ENCODE assay signal across 11 cellular contexts in genomic region chr1:181936269-181936668, GRCh38.
DNase-seq lines count a peak whose midpoint lies in the region; ATAC-seq and TF ChIP-seq lines count a peak whose summit lies in the region.
"Had no signal": no experiment of that assay in that cellular context is flagged by ENCODE, and none has a peak within 500 bp of the region (broad histone marks: within the 10 kb centered on the region; RNA-seq: fewer than 3 reads in every experiment).

No MANE protein-coding gene starts in this region.

- peaks cover 0 to 12% of the 10 kb centered on the region in 2 donors for H3K27me3 Mint-ChIP-seq in natural killer cell treated with Interleukin-12 subunit alpha and Interleukin-12 subunit beta and Interleukin-15 and Interleukin-18, amount 100 ng/mL, for 72 hours
- H3K27me3 Mint-ChIP-seq in natural killer cell (ENCODE audit: low read depth in 2 of 2) (no peaks in the 10 kb centered on the region), GM23338 (ENCODE audit: insufficient read depth, low read depth, poor library complexity) (no peaks in the 10 kb centered on the region), WTC11 (ENCODE audit: low read depth) (no peaks in the 10 kb centered on the region)

- POLR2A ChIA-PET in PC-9 (lab: Charles Lee; ENCODE audit: unreplicated experiment): no interaction called here
- POLR2A ChIA-PET in WTC11 (lab: Charles Lee): interaction anchor here (1.2 kb wide), 1 partner anchor 145 kb away, joined by 3 read pairs; no protein-coding TSS in a partner anchor

- DNase-seq in natural killer cell treated with Interleukin-12 subunit alpha and Interleukin-12 subunit beta and Interleukin-15 and Interleukin-18, amount 100 ng/mL, for 72 hours (ENCODE audit: low spot score): no peak
- DNase-seq in natural killer cell (no peak), GM23338 (ENCODE audit: low spot score) (no peak), aorta (no peak), COR-L47 (lab: John Stamatoyannopoulos, UW) (no peak), PC-9 (no peak), WTC11 (ENCODE audit: low spot score) (no peak)

- H3K27me3 ChIP-seq in GM23338 (ENCODE audit: insufficient read depth) (no peaks in the 10 kb centered on the region), aorta (ENCODE audit: control insufficient read depth in 1 of 2, insufficient read depth in 2 of 2, low read length in 1 of 2) (no peaks in the 10 kb centered on the region), PC-9 (ENCODE audit: insufficient read depth, low read depth) (no peaks in the 10 kb centered on the region; the same call in 1 of the 2 replicates)
- H3K27me3 ChIP-seq: BLaER1 had no signal

- H3K36me3 ChIP-seq in GM23338 (ENCODE audit: insufficient read depth) (no peaks in the 10 kb centered on the region), aorta (ENCODE audit: control insufficient read depth in 1 of 2, insufficient read depth in 2 of 2, low read length in 1 of 2) (no peaks in the 10 kb centered on the region), PC-9 (ENCODE audit: low read depth) (no peaks in the 10 kb centered on the region)
- H3K36me3 ChIP-seq: BLaER1, heart left ventricle had no signal

- no peaks in the 10 kb centered on the region for H3K9me3 Mint-ChIP-seq in natural killer cell treated with Interleukin-12 subunit alpha and Interleukin-12 subunit beta and Interleukin-15 and Interleukin-18, amount 100 ng/mL, for 72 hours
- no peaks in the 10 kb centered on the region for H3K9me3 Mint-ChIP-seq in natural killer cell
- no peaks in the 10 kb centered on the region for H3K9me3 Mint-ChIP-seq in GM23338
- no peaks in the 10 kb centered on the region for H3K9me3 Mint-ChIP-seq in WTC11

- H3K79me2 ChIP-seq in GM23338 (replicated peaks; ENCODE audit: insufficient read depth) (no peaks in the 10 kb centered on the region), PC-9 (ENCODE audit: low read depth) (no peaks in the 10 kb centered on the region)

- no peaks in the 10 kb centered on the region for H3K36me3 Mint-ChIP-seq in natural killer cell treated with Interleukin-12 subunit alpha and Interleukin-12 subunit beta and Interleukin-15 and Interleukin-18, amount 100 ng/mL, for 72 hours
- no peaks in the 10 kb centered on the region for H3K36me3 Mint-ChIP-seq in natural killer cell
- H3K36me3 Mint-ChIP-seq in GM23338 (ENCODE audit: low read depth): no peaks in the 10 kb centered on the region
- no peaks in the 10 kb centered on the region for H3K36me3 Mint-ChIP-seq in WTC11

- peaks cover 2% of the 10 kb centered on the region for H3K9me3 ChIP-seq in aorta (ENCODE audit: control insufficient read depth, low read length)
- H3K9me3 ChIP-seq in PC-9 (ENCODE audit: insufficient read depth, low read depth): no peaks in the 10 kb centered on the region
- H3K9me3 ChIP-seq: BLaER1, heart left ventricle had no signal

- WGBS in aorta, 2 donors: 92 to 97% methylated on average over 2 of the region's 2 CpGs

- H3K4me3 ChIP-seq in GM23338: no peak overlapping the region
- H3K4me3 ChIP-seq in aorta (ENCODE audit: low read length in 2 of 2): no peak overlapping the region
- no peak overlapping the region for H3K4me3 ChIP-seq in PC-9
- H3K4me3 ChIP-seq: BLaER1, heart left ventricle, skin epidermis had no signal

- H3K27ac Mint-ChIP-seq in natural killer cell treated with Interleukin-12 subunit alpha and Interleukin-12 subunit beta and Interleukin-15 and Interleukin-18, amount 100 ng/mL, for 72 hours: no peak overlapping the region
- H3K27ac Mint-ChIP-seq in natural killer cell (no peak overlapping the region), GM23338 (no peak overlapping the region), WTC11 (no peak overlapping the region)

- TF ChIP-seq CTCF in natural killer cell (IDR thresholded peaks at IDR 0.05): no peak
- TF ChIP-seq CTCF in GM23338 (conservative IDR thresholded peaks at IDR 0.05; ENCODE audit: low read depth in 2 of 2): no peak
- TF ChIP-seq CTCF in PC-9 (conservative IDR thresholded peaks at IDR 0.05): no peak
- no peak for TF ChIP-seq CTCF in WTC11 (IDR thresholded peaks at IDR 0.05)

- H3F3A ChIP-seq in GM23338 (replicated peaks; ENCODE audit: low read depth): no peaks in the 10 kb centered on the region
- no peaks in the 10 kb centered on the region for H3F3A ChIP-seq in PC-9 (ENCODE audit: insufficient read depth, low read depth)

- BruUV-seq in PC-9 (replicated peaks; lab: Mats Ljungman, UMichigan): no TSS peak

- no peak overlapping the region for H3K27ac ChIP-seq in GM23338 (ENCODE audit: low read depth)
- no peak overlapping the region for H3K27ac ChIP-seq in aorta (ENCODE audit: low read depth in 1 of 2, low read length in 2 of 2)
- H3K27ac ChIP-seq in PC-9: no peak overlapping the region
- H3K27ac ChIP-seq: BLaER1, heart left ventricle, skin epidermis had no signal

- H3K9me2 ChIP-seq in GM23338 (ENCODE audit: insufficient read depth): peaks cover 8% of the 10 kb centered on the region
- H3K9me2 ChIP-seq in PC-9 (ENCODE audit: insufficient read depth): no peaks in the 10 kb centered on the region

- no peak overlapping the region for H3K4me2 ChIP-seq in GM23338
- H3K4me2 ChIP-seq in PC-9: no peak overlapping the region

- H2AFZ ChIP-seq in GM23338 (peak overlapping the region; percentile 82; the same call in 1 of the 2 replicates), PC-9 (no peak overlapping the region)

- H3K4me1 Mint-ChIP-seq in natural killer cell treated with Interleukin-12 subunit alpha and Interleukin-12 subunit beta and Interleukin-15 and Interleukin-18, amount 100 ng/mL, for 72 hours (ENCODE audit: low read depth in 2 of 2): no peaks in the 10 kb centered on the region
- no peaks in the 10 kb centered on the region for H3K4me1 Mint-ChIP-seq in natural killer cell
- no peaks in the 10 kb centered on the region for H3K4me1 Mint-ChIP-seq in GM23338
- no peaks in the 10 kb centered on the region for H3K4me1 Mint-ChIP-seq in WTC11

- ATAC-seq in natural killer cell treated with Interleukin-12 subunit alpha and Interleukin-12 subunit beta and Interleukin-15 and Interleukin-18, amount 100 ng/mL, for 72 hours: peak; percentile 56 to 57
- ATAC-seq in natural killer cell (no peak), GM23338 (no peak), HG03378 (IDR thresholded peaks at IDR 0.05; ENCODE audit: unreplicated experiment) (peak; percentile 30), aorta (ENCODE audit: low FRiP score) (peak; percentile 29), WTC11 (no peak)

- H3K4me1 ChIP-seq in GM23338 (ENCODE audit: insufficient read depth): no peaks in the 10 kb centered on the region; the same call in 1 of the 2 replicates
- H3K4me1 ChIP-seq in aorta (ENCODE audit: control insufficient read depth in 1 of 2, insufficient read depth in 2 of 2, low read length in 2 of 2): no peaks in the 10 kb centered on the region
- no peaks in the 10 kb centered on the region for H3K4me1 ChIP-seq in PC-9 (replicated peaks; ENCODE audit: insufficient read depth)
- H3K4me1 ChIP-seq: heart left ventricle had no signal

- H4K20me1 ChIP-seq in GM23338 (replicated peaks; ENCODE audit: insufficient read depth) (no peaks in the 10 kb centered on the region), PC-9 (ENCODE audit: insufficient read depth) (no peaks in the 10 kb centered on the region)
- H4K20me1 ChIP-seq: BLaER1 had no signal

- H3K4me3 Mint-ChIP-seq in natural killer cell treated with Interleukin-12 subunit alpha and Interleukin-12 subunit beta and Interleukin-15 and Interleukin-18, amount 100 ng/mL, for 72 hours: no peak overlapping the region
- no peak overlapping the region for H3K4me3 Mint-ChIP-seq in natural killer cell
- H3K4me3 Mint-ChIP-seq in GM23338: no peak overlapping the region
- no peak overlapping the region for H3K4me3 Mint-ChIP-seq in WTC11

- intact Hi-C loops in natural killer cell (cut with micrococcal nuclease) (no loop called here), aorta (cut with DNase I) (loop anchor here in 1 of 2 donors (10.0 kb wide), 1 partner anchor 461 kb away; no protein-coding TSS in a partner anchor), PC-9 (cut with micrococcal nuclease; ENCODE audit: unreplicated experiment) (no loop called here)

- CTCF ChIA-PET in PC-9 (lab: Charles Lee): interaction anchor here (0.8 kb wide), 1 partner anchor 118 kb away, joined by 3 read pairs; no protein-coding TSS in a partner anchor
- CTCF ChIA-PET in WTC11 (lab: Charles Lee): interaction anchor here (0.6 to 3.0 kb wide), 58 partner anchors 8 to 511 kb away, joined by 3 to 62 read pairs (median 5); partner anchors contain the start of gene CACNA1E

TF ChIP-seq in GM23338, 12 proteins besides CTCF, POLR2A, EP300 and RAD21 (continues in another document):
- no peak for TF ChIP-seq NANOG (IDR thresholded peaks at IDR 0.05; ENCODE audit: borderline replicate concordance)
- TF ChIP-seq EZH2phosphoT487 (IDR thresholded peaks at IDR 0.05; ENCODE audit: unreplicated experiment): no peak
- no peak for TF ChIP-seq EZH2 (IDR thresholded peaks at IDR 0.05; ENCODE audit: low read depth, unreplicated experiment)

TF ChIP-seq in WTC11, 78 proteins besides CTCF, POLR2A, EP300 and RAD21 (continues in another document):
- TF ChIP-seq ZNF138 (CRISPR knock-in tag; conservative IDR thresholded peaks at IDR 0.05) (no peak), ZNF423 (CRISPR knock-in tag; IDR thresholded peaks at IDR 0.05) (no peak), NFYB (CRISPR knock-in tag; conservative IDR thresholded peaks at IDR 0.05; ENCODE audit: low read depth) (no peak), NR2C2 (CRISPR knock-in tag; IDR thresholded peaks at IDR 0.05) (no peak), JUN (CRISPR knock-in tag; IDR thresholded peaks at IDR 0.05) (no peak), ZBTB21 (CRISPR knock-in tag; IDR thresholded peaks at IDR 0.05; ENCODE audit: borderline replicate concordance) (no peak)
- TF ChIP-seq, protein P1, sequence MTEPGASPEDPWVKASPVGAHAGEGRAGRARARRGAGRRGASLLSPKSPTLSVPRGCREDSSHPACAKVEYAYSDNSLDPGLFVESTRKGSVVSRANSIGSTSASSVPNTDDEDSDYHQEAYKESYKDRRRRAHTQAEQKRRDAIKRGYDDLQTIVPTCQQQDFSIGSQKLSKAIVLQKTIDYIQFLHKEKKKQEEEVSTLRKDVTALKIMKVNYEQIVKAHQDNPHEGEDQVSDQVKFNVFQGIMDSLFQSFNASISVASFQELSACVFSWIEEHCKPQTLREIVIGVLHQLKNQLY (CRISPR knock-in tag; IDR thresholded peaks at IDR 0.05): no peak
- TF ChIP-seq, protein P2, sequence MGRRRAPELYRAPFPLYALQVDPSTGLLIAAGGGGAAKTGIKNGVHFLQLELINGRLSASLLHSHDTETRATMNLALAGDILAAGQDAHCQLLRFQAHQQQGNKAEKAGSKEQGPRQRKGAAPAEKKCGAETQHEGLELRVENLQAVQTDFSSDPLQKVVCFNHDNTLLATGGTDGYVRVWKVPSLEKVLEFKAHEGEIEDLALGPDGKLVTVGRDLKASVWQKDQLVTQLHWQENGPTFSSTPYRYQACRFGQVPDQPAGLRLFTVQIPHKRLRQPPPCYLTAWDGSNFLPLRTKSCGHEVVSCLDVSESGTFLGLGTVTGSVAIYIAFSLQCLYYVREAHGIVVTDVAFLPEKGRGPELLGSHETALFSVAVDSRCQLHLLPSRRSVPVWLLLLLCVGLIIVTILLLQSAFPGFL (CRISPR knock-in tag; IDR thresholded peaks at IDR 0.05; ENCODE audit: borderline replicate concordance): no peak

Comparison
In these comparisons a context has a peak if more than half of its experiments do, and no peak if none do; other contexts are left out.
1. ATAC-seq: peak in natural killer cell treated with Interleukin-12 subunit alpha and Interleukin-12 subunit beta and Interleukin-15 and Interleukin-18, amount 100 ng/mL, for 72 hours (2 of 2), HG03378 (single experiment) and aorta (single experiment); none in natural killer cell (0 of 3), GM23338 (single experiment) and WTC11 (single experiment).